24 cellular contexts compared by ENCODE assay signal in genomic region chr3:27195059-27195458, GRCh38.
DNase-seq lines count a peak whose midpoint lies in the region; ATAC-seq, FAIRE-seq and TF ChIP-seq lines count a peak whose summit lies in the region.
"Had no signal": no experiment of that assay in that cellular context is flagged by ENCODE, and none has a peak within 500 bp of the region (broad histone marks: within the 10 kb centered on the region; RNA-seq: fewer than 3 reads in every experiment).

No MANE protein-coding gene starts in this region.

- TF ChIP-seq CTCF in A549 (IDR thresholded peaks at IDR 0.05) (no peak), astrocyte of the spinal cord (IDR thresholded peaks at IDR 0.05; ENCODE audit: low read depth, low read length) (no peak)

- H3K23ac ChIP-seq in mesenchymal stem cell (ENCODE audit: low read length in 2 of 2): no peak overlapping the region

- no peak overlapping the region for H3K4ac ChIP-seq in mesenchymal stem cell (ENCODE audit: low read depth in 1 of 2, low read length in 2 of 2)

- H3K79me1 ChIP-seq in mesenchymal stem cell (replicated peaks; ENCODE audit: low read length, poor library complexity, severe bottlenecking): no peaks in the 10 kb centered on the region

- TF ChIP-seq RAD21 in A549 (conservative IDR thresholded peaks at IDR 0.05 in 1 of 2, IDR thresholded peaks at IDR 0.05 in 1 of 2): no peak

- no peak overlapping the region for H2BK15ac ChIP-seq in mesenchymal stem cell (ENCODE audit: low read depth, poor library complexity, severe bottlenecking)

- no peak overlapping the region for H4K8ac ChIP-seq in mesenchymal stem cell (ENCODE audit: low read length)

- H3K4me2 ChIP-seq in A549 (peak overlapping the region; percentile 58), mesenchymal stem cell (ENCODE audit: low read length, poor library complexity, severe bottlenecking) (no peak overlapping the region)

- H2BK12ac ChIP-seq in mesenchymal stem cell (ENCODE audit: low read length in 2 of 2): no peak overlapping the region

- no peak for DNase-seq in A549 (ENCODE audit: low read depth in 1 of 2, low spot score in 1 of 2)
- DNase-seq in HT-29 (ENCODE audit: low spot score): peak; percentile 43
- DNase-seq in astrocyte of the spinal cord (ENCODE audit: low read depth, low spot score): peak; percentile 59
- no peak for DNase-seq in mesenchymal stem cell
- DNase-seq in germinal center (ENCODE audit: low spot score): no peak
- DNase-seq in RCC 7860 (ENCODE audit: low spot score): no peak
- DNase-seq: activated CD8-positive, alpha-beta memory T cell treated with anti-CD3 and anti-CD28 coated beads, Interleukin-2, amount 50 U/mL, for 48 hours; activated gamma-delta T cell treated with Interleukin-2 at 50 U/mL for 16 hours; amniotic stem cell; DMS153; effector memory CD8-positive, alpha-beta T cell; foreskin keratinocyte; Karpas-422; kidney glomerular epithelial cell; NCI-H1105 treated with DMSO at 0.1 percent for 48 hours; NCI-H2107; NCI-H510A treated with DMSO at 0.1 percent for 48 hours; stimulated activated CD8-positive, alpha-beta memory T cell treated with anti-CD3 and anti-CD28 coated beads, Interleukin-4, amount 100 ng/mL, for 48 hours; T-helper 1 cell had no signal

- no peak for TF ChIP-seq POLR2A in A549 (IDR thresholded peaks at IDR 0.05; ENCODE audit: low read length)

- H3K9ac ChIP-seq in mesenchymal stem cell (ENCODE audit: low read length): no peak overlapping the region

- peaks cover 0 to 75% of the 10 kb centered on the region in 2 experiments for H3K36me3 ChIP-seq in mesenchymal stem cell (ENCODE audit: control insufficient read depth in 1 of 2, insufficient read depth in 2 of 2, low read depth in 1 of 2, low read length in 2 of 2)

- H3K9me3 ChIP-seq in A549: no peaks in the 10 kb centered on the region; the same call in 2 of the 3 replicates
- peaks cover 6% of the 10 kb centered on the region for H3K9me3 ChIP-seq in mesenchymal stem cell (ENCODE audit: control insufficient read depth, low read length)

- no peak for ATAC-seq in A549
- ATAC-seq in HG02840 (IDR thresholded peaks at IDR 0.05; ENCODE audit: low FRiP score, unreplicated experiment): no peak
- no peak for ATAC-seq in GM21825 (IDR thresholded peaks at IDR 0.05; ENCODE audit: unreplicated experiment)
- ATAC-seq: effector memory CD8-positive, alpha-beta T cell; foreskin keratinocyte; natural killer cell treated with Interleukin-12 subunit alpha and Interleukin-12 subunit beta and Interleukin-15 and Interleukin-18, amount 100 ng/mL, for 72 hours; Right ventricle myocardium inferior had no signal

- H2BK5ac ChIP-seq in mesenchymal stem cell (ENCODE audit: low read depth, low read length, poor library complexity, severe bottlenecking): no peak overlapping the region

- POLR2A ChIA-PET in A549 (lab: Yijun Ruan, JAX): no interaction called here

- no peak overlapping the region for H2BK120ac ChIP-seq in mesenchymal stem cell (ENCODE audit: low read depth, low read length)

- CTCF ChIA-PET in A549 (lab: Yijun Ruan, JAX): no interaction called here

- H3K4me1 ChIP-seq in A549: peaks cover 19% of the 10 kb centered on the region
- H3K4me1 ChIP-seq in mesenchymal stem cell (ENCODE audit: control insufficient read depth, insufficient read depth, low read depth, low read length): no peaks in the 10 kb centered on the region
- H3K4me1 ChIP-seq: foreskin keratinocyte had no signal

- TF ChIP-seq EP300 in A549 (IDR thresholded peaks at IDR 0.05): no peak

- FAIRE-seq in A549 (lab: Jason Lieb, UNC): no peak
- FAIRE-seq in RCC 7860 (lab: Jason Lieb, UNC): no peak

- H3K27ac ChIP-seq in A549 (peak overlapping the region; percentile 66 to 76), mesenchymal stem cell (ENCODE audit: low read length, poor library complexity, severe bottlenecking) (peak overlapping the region; percentile 69)
- H3K27ac ChIP-seq: C4-2B, foreskin keratinocyte had no signal

- no peak overlapping the region for H3K18ac ChIP-seq in mesenchymal stem cell (ENCODE audit: low read depth in 1 of 2, low read length in 2 of 2)

- H2AFZ ChIP-seq in mesenchymal stem cell (ENCODE audit: low read depth, low read length): no peak overlapping the region

- no peak overlapping the region for H2AK5ac ChIP-seq in mesenchymal stem cell (ENCODE audit: low read length, severe bottlenecking)

- H3K27me3 ChIP-seq in mesenchymal stem cell (ENCODE audit: control insufficient read depth in 1 of 2, insufficient read depth in 1 of 2, low read length in 2 of 2): no peaks in the 10 kb centered on the region
- H3K27me3 ChIP-seq: foreskin keratinocyte had no signal

- H4K91ac ChIP-seq in mesenchymal stem cell (ENCODE audit: low read length): no peak overlapping the region

- H3K4me3 ChIP-seq in A549: no peak overlapping the region
- H3K4me3 ChIP-seq in astrocyte of the spinal cord (ENCODE audit: low read depth, low read length): no peak overlapping the region
- no peak overlapping the region for H3K4me3 ChIP-seq in mesenchymal stem cell (ENCODE audit: insufficient read depth in 1 of 2, low read depth in 1 of 2, low read length in 2 of 2)

- H3K14ac ChIP-seq in mesenchymal stem cell (ENCODE audit: low read length in 2 of 2): no peak overlapping the region

- in situ Hi-C loops in astrocyte of the spinal cord (cut with HindIII; ENCODE audit: low sequenced_read_pairs): no loop called here

TF ChIP-seq in A549, 52 proteins besides CTCF, POLR2A, EP300 and RAD21:
- TF ChIP-seq MAFK (IDR thresholded peaks at IDR 0.05; ENCODE audit: partially characterized antibody): peak; percentile 66
- TF ChIP-seq BCL3 (IDR thresholded peaks at IDR 0.05): no peak
- no peak for TF ChIP-seq CHD2 (IDR thresholded peaks at IDR 0.05; ENCODE audit: low read length, partially characterized antibody)
- TF ChIP-seq NFE2L2 (conservative IDR thresholded peaks at IDR 0.05; ENCODE audit: low read length): 0 out of 2 replicates have a peak, but pooled peaks have one; percentile 8

Comparison
In these comparisons a context has a peak if more than half of its experiments do, and no peak if none do; other contexts are left out.
1. DNase-seq: peak in HT-29 (single experiment) and astrocyte of the spinal cord (single experiment); none in A549 (0 of 2), mesenchymal stem cell (single experiment), germinal center (single experiment) and RCC 7860 (single experiment).